ENCODE assay signal across 8 cellular contexts in the genomic region with DNA sequence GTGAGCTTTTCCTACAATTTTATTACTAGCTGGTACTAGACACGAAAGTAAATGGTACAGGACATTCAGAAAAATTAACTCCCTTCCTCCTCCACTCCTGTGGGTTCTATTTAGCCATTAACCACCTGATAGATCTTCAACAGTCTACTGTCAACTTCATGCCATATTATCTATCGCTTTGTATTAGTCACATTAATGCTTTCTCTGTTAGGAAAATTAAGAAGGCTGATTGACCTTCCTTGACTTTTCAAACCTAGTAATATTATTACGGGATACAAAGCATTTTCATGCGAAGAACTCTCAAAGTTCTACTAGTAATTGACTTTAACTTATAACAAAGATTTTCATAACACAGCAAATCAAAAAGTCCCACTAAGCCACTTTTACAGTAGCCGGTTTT. TPM values are rescaled to one million over a fixed set of nuclear protein-coding genes. Genes with fewer than 3 reads are reported as not detected.
DNase-seq lines count a peak whose midpoint lies in the region; ATAC-seq, FAIRE-seq and TF ChIP-seq lines count a peak whose summit lies in the region.

No MANE protein-coding gene starts in this region.

- no peak for TF ChIP-seq POLR2A in transverse colon (IDR thresholded peaks at IDR 0.05)

- H3K27me3 Mint-ChIP-seq in activated naive CD4-positive, alpha-beta T cell treated with anti-CD3 and anti-CD28 coated beads, Interleukin-2, amount 10 ng/mL, durations not matched to agents 7 days and 5 days = no peaks in the 10 kb centered on the region

- H3K4me1 Mint-ChIP-seq in activated naive CD4-positive, alpha-beta T cell treated with anti-CD3 and anti-CD28 coated beads, Interleukin-2, amount 10 ng/mL, durations not matched to agents 7 days and 5 days = peaks cover 49% of the 10 kb centered on the region

- no peak for FAIRE-seq in D721Med (lab: Jason Lieb, UNC)

- peaks cover 12% of the 10 kb centered on the region for H3K36me3 Mint-ChIP-seq in activated naive CD4-positive, alpha-beta T cell treated with anti-CD3 and anti-CD28 coated beads, Interleukin-2, amount 10 ng/mL, durations not matched to agents 7 days and 5 days

- peaks cover 7% of the 10 kb centered on the region for H3K9me3 Mint-ChIP-seq in activated naive CD4-positive, alpha-beta T cell treated with anti-CD3 and anti-CD28 coated beads, Interleukin-2, amount 10 ng/mL, durations not matched to agents 7 days and 5 days

- H3K36me3 ChIP-seq in lower lobe of right lung (peaks cover 3% of the 10 kb centered on the region), transverse colon (no peaks in the 10 kb centered on the region)

- WGBS in transverse colon (ENCODE audit: low coverage in 1 of 2), 2 donors = 30 to 36% methylated on average over 4 to 5 of the region's 5 CpGs

- H3K27me3 ChIP-seq in lower lobe of right lung (ENCODE audit: low read depth) (no peaks in the 10 kb centered on the region), transverse colon (no peaks in the 10 kb centered on the region)

- no peak for TF ChIP-seq EP300 in transverse colon (IDR thresholded peaks at IDR 0.05; ENCODE audit: low read depth)

- H3K27ac ChIP-seq in lower lobe of right lung (no peak overlapping the region), transverse colon (no peak overlapping the region), caudate nucleus (ENCODE audit: low read depth, low read length) (no peak overlapping the region)

- peak overlapping the region; percentile 84 for H3K4me3 ChIP-seq in astrocyte of the cerebellum (ENCODE audit: low read depth, low read length)
- peak overlapping the region; percentile 90 for H3K4me3 ChIP-seq in lower lobe of right lung
- peak overlapping the region; percentile 49 to 99 (median 90) for H3K4me3 ChIP-seq in transverse colon

- TF ChIP-seq CTCF in astrocyte of the cerebellum (IDR thresholded peaks at IDR 0.05; ENCODE audit: low read depth, low read length, missing control alignments) (no peak), lower lobe of right lung (IDR thresholded peaks at IDR 0.05) (no peak), transverse colon (IDR thresholded peaks at IDR 0.05) (no peak), D721Med (IDR thresholded peaks at IDR 0.05; ENCODE audit: insufficient read depth, missing control alignments) (no peak)

- in situ Hi-C loops in astrocyte of the cerebellum (cut with HindIII; ENCODE audit: low sequenced_read_pairs) (no loop called here), transverse colon (cut with MboI; ENCODE audit: low pct_ligation_motif_present in 1 of 4, low pct_unique_long_range_greater_than_20kb in 1 of 4, low sequenced_read_pairs in 3 of 4) (loop anchor here in 1 of 4 donors (10.0 kb wide), 1 partner anchor 63 kb away; no protein-coding TSS in a partner anchor)

- intact Hi-C loops in lower lobe of right lung (cut with DNase I) (no loop called here), transverse colon (cut with DNase I; ENCODE audit: low total_unique reads) (loop anchor here (10.0 kb wide), 1 partner anchor 83 kb away; no protein-coding TSS in a partner anchor)

- H3K27ac Mint-ChIP-seq in activated naive CD4-positive, alpha-beta T cell treated with anti-CD3 and anti-CD28 coated beads, Interleukin-2, amount 10 ng/mL, durations not matched to agents 7 days and 5 days = peak overlapping the region; percentile 88

- H3K4me1 ChIP-seq in lower lobe of right lung = peaks cover 22% of the 10 kb centered on the region
- peaks cover 5 to 27% (median 10%) of the 10 kb centered on the region in 4 donors for H3K4me1 ChIP-seq in transverse colon

- no peak for DNase-seq in activated naive CD4-positive, alpha-beta T cell treated with anti-CD3 and anti-CD28 coated beads, Interleukin-2, amount 10 ng/mL, durations not matched to agents 7 days and 5 days
- no peak for DNase-seq in activated naive CD4-positive, alpha-beta T cell treated with Interleukin-2 at 50 U/mL for 16 hours
- DNase-seq in astrocyte of the cerebellum (ENCODE audit: low read depth) (no peak), lower lobe of right lung (no peak), transverse colon (no peak), D721Med (ENCODE audit: insufficient read length, low spot score) (no peak), midbrain (lab: John Stamatoyannopoulos, UW) (no peak), caudate nucleus (lab: John Stamatoyannopoulos, UW) (no peak)

- CTCF ChIA-PET in activated naive CD4-positive, alpha-beta T cell treated with anti-CD3 and anti-CD28 coated beads, Interleukin-2, amount 10 ng/mL, durations not matched to agents 7 days and 5 days (lab: Charles Lee) = interaction anchor here (1.2 to 3.4 kb wide), 2 partner anchors 22 to 26 kb away, joined by 3 to 16 read pairs; no protein-coding TSS in a partner anchor

- H3K4me3 Mint-ChIP-seq in activated naive CD4-positive, alpha-beta T cell treated with anti-CD3 and anti-CD28 coated beads, Interleukin-2, amount 10 ng/mL, durations not matched to agents 7 days and 5 days = peak overlapping the region; percentile 84

- ATAC-seq in lower lobe of right lung = no peak

- H3K9me3 ChIP-seq in lower lobe of right lung = no peaks in the 10 kb centered on the region
- no peaks in the 10 kb centered on the region for H3K9me3 ChIP-seq in transverse colon

RNA-seq across cellular contexts. Expression of a gene that starts 1.2 kb away (rescaled TPM):
- 10.5 TPM for total RNA-seq in lower lobe of right lung
- total RNA-seq in transverse colon = 10 to 100 TPM in 3 of 4 donors, 1 to 10 TPM in 1; 8.7 to 16.8 (median 13.0) TPM
